Comparison of ENCODE assay signal across 23 cellular contexts in the genomic region with DNA sequence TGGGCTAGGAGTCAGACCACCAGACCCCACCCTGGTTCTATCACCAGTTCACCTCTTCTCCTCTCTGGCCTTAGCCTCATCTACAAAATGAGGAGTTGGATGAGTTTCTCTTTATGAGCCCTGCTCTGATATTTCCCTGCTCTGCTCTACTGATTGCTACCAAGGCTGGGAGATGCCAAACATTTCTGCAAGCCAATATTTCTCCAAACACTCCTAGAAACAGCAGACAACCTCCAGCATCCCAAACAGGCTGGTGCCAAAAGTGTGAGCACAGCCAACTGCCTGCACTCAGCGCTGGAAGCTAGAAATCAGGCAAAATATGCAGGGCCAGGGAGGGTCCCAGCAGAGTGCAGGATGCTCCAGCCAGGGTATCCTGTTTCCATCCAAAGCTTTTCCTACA.
"Had no signal": no experiment of that assay in that cellular context is flagged by ENCODE, and none has a peak within 500 bp of the region (broad histone marks: within the 10 kb centered on the region; RNA-seq: fewer than 3 reads in every experiment).

No MANE protein-coding gene starts in this region.

- H3K36me3 ChIP-seq: MG63 had no signal

- H3K4me3 ChIP-seq: MG63, Peyer's patch had no signal

- H3K27ac ChIP-seq: Peyer's patch, RWPE1 had no signal

- H3K27me3 ChIP-seq: MG63, Peyer's patch had no signal

- H3K4me1 ChIP-seq: Peyer's patch had no signal

- DNase-seq: activated CD4-positive, alpha-beta memory T cell treated with anti-CD3 and anti-CD28 coated beads, Interleukin-2, amount 10 ng/mL, durations not matched to agents 7 days and 5 days; activated CD4-positive, alpha-beta T cell treated with anti-CD3 and anti-CD28 coated beads for 36 hours; activated CD4-positive, alpha-beta T cell treated with anti-CD3 and anti-CD28 coated beads, Interleukin-2, amount 50 U/mL, for 1 hour; activated CD4-positive, CD25-positive, alpha-beta regulatory T cell; activated CD8-positive, alpha-beta memory T cell treated with anti-CD3 and anti-CD28 coated beads, Interleukin-2, amount 50 U/mL, for 4 hours; activated gamma-delta T cell treated with Interleukin-2 at 50 U/mL for 16 hours; activated naive CD4-positive, alpha-beta T cell treated with anti-CD3 and anti-CD28 coated beads, Interleukin-2, amount 10 ng/mL, durations not matched to agents 7 days and 5 days; activated naive CD8-positive, alpha-beta T cell treated with anti-CD3 and anti-CD28 coated beads for 36 hours; activated T-cell treated with anti-CD3 and anti-CD28 coated beads, Interleukin-2, amount 50 U/mL, for 72 hours; central memory CD4-positive, alpha-beta T cell; MG63; NCI-H1105; NCI-H1436; NCI-H1694 treated with DMSO at 0.1 percent for 48 hours; NCI-H2029 treated with DMSO at 0.1 percent for 48 hours; NCI-H510A treated with DMSO at 0.1 percent for 48 hours; NCI-H69; NK-92 treated with Interleukin-12 subunit alpha and Interleukin-12 subunit beta, amount 100 ng/mL, for 24 hours; Peyer's patch; SHP77 treated with DMSO at 0.1 percent for 48 hours; T-helper 17 cell; T-helper 9 cell had no signal

- ATAC-seq: activated CD4-positive, alpha-beta T cell treated with anti-CD3 and anti-CD28 coated beads for 36 hours; activated T-cell treated with anti-CD3 and anti-CD28 coated beads, Interleukin-2, amount 50 U/mL, for 72 hours; T-helper 17 cell had no signal

- H3K9me3 ChIP-seq: MG63, Peyer's patch had no signal
